ENCODE assay signal across 8 cellular contexts in the genomic region with DNA sequence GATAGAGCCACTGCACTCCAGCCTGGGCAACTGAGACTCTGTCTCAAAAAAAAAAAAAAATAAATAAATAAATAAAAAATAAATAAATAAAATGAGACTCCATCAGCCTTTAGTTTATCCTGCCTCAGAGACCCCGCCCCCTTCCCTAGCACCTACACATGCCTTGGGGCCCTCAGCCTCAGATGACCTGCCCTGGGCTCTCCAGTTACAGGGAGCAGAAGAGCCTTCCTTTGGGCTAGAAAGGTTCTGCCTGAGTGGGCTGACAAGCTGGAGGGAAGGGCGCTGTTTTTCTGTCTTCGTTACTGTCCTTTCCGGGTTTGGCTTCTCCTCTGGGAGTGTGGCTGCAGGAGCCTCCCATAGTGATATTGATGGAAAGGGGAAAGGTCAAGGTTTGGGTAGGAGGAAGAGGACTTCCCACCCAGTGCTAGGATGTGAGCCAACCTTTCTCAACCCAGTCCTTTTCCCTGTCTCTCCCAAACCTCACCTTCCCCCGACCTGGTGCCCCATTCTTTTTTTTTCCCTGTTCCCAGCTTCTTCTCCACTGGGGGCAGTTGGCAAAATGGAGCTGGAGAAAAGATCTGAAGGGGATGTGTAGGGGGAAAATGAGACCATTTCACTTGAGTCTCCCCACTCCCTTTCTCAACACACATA. TPM values are rescaled to one million over a fixed set of nuclear protein-coding genes. Genes with fewer than 3 reads are reported as not detected.
A peak's percentile ranks its signal among the peaks of the same experiment; 100 is the strongest.
DNase-seq lines count a peak whose midpoint lies in the region; ATAC-seq, FAIRE-seq and TF ChIP-seq lines count a peak whose summit lies in the region.

No MANE protein-coding gene starts in this region.

- POLR2A ChIA-PET in WTC11 (lab: Charles Lee), result interaction anchor here (1.5 to 1.9 kb wide), 2 partner anchors 162 to 217 kb away, joined by 6 read pairs; a partner anchor contains a TSS

- no peaks in the 10 kb centered on the region for H3K27me3 Mint-ChIP-seq in WTC11 (ENCODE audit: low read depth)

- TF ChIP-seq CTCF in cardiac muscle cell (IDR thresholded peaks at IDR 0.05; ENCODE audit: low read depth, low read length) (no peak), WTC11 (IDR thresholded peaks at IDR 0.05) (no peak), keratinocyte (optimal IDR thresholded peaks at IDR 0.05 in 1 of 3, IDR thresholded peaks at IDR 0.05 in 1 of 3, conservative IDR thresholded peaks at IDR 0.05 in 1 of 3; ENCODE audit: extremely low read depth in 1 of 3, insufficient read depth in 2 of 3, low read length in 3 of 3) (no peak), thyroid gland (IDR thresholded peaks at IDR 0.05) (no peak)

- ATAC-seq in Right ventricle myocardium superior (ENCODE audit: poor library complexity) (no peak), WTC11 (no peak)

- H3K4me2 ChIP-seq in keratinocyte (ENCODE audit: control insufficient read depth, extremely low read depth, insufficient read depth, low read depth, low read length), result peak overlapping the region; percentile 90

- dilution Hi-C loops in keratinocyte (cut with MboI; ENCODE audit: extremely low pct_ligation_motif_present, low sequenced_read_pairs), result no loop called here

- H3K4me1 Mint-ChIP-seq in WTC11, result peaks cover 37% of the 10 kb centered on the region

- WGBS in thyroid gland, 2 donors, result 51 to 57% methylated on average over 5 of the region's 5 CpGs

- H3K9me3 ChIP-seq in cardiac muscle cell (ENCODE audit: low read depth) (no peaks in the 10 kb centered on the region), keratinocyte (ENCODE audit: control insufficient read depth, low read depth, low read length) (no peaks in the 10 kb centered on the region), thyroid gland (no peaks in the 10 kb centered on the region)

- H3K27ac Mint-ChIP-seq in WTC11, result peak overlapping the region; percentile 97

- no peak for TF ChIP-seq POLR2A in thyroid gland (IDR thresholded peaks at IDR 0.05)

- H4K20me1 ChIP-seq in keratinocyte (ENCODE audit: control insufficient read depth, extremely low read depth, insufficient read depth, low read length), result no peaks in the 10 kb centered on the region

- no peaks in the 10 kb centered on the region for H3K9me1 ChIP-seq in keratinocyte (ENCODE audit: control insufficient read depth, extremely low read depth, insufficient read depth, low read length)

- intact Hi-C loops in Right ventricle myocardium superior (cut with DNase I) (no loop called here), thyroid gland (cut with DNase I) (no loop called here)

- peak overlapping the region; percentile 31 for H2AFZ ChIP-seq in keratinocyte (ENCODE audit: control insufficient read depth, low read length)

- peaks cover 26% of the 10 kb centered on the region for H3K4me1 ChIP-seq in cardiac muscle cell (ENCODE audit: low read depth)
- peaks cover 17% of the 10 kb centered on the region for H3K4me1 ChIP-seq in keratinocyte (ENCODE audit: control insufficient read depth, extremely low read depth, insufficient read depth, low read length)
- H3K4me1 ChIP-seq in thyroid gland, result peaks cover 61 to 68% of the 10 kb centered on the region in 2 donors

- FAIRE-seq in keratinocyte (lab: Jason Lieb, UNC), result no peak

- no peaks in the 10 kb centered on the region for H3K27me3 ChIP-seq in cardiac muscle cell
- peaks cover 6% of the 10 kb centered on the region for H3K27me3 ChIP-seq in keratinocyte (ENCODE audit: control insufficient read depth, extremely low read depth, insufficient read depth, low read length)
- no peaks in the 10 kb centered on the region for H3K27me3 ChIP-seq in thyroid gland

- H3K36me3 Mint-ChIP-seq in WTC11, result peaks cover 21% of the 10 kb centered on the region

- peak overlapping the region; percentile 100 for H3K4me3 Mint-ChIP-seq in WTC11

- H3K79me2 ChIP-seq in keratinocyte (ENCODE audit: control insufficient read depth, insufficient read depth, low read length), result peaks cover 31% of the 10 kb centered on the region

- H3K4me3 ChIP-seq in cardiac muscle cell (no peak overlapping the region), keratinocyte (ENCODE audit: control insufficient read depth in 2 of 3, extremely low read depth in 1 of 3, insufficient read depth in 2 of 3, low read depth in 1 of 3, low read length in 3 of 3) (no peak overlapping the region), thyroid gland (replicated peaks in 1 of 3) (no peak overlapping the region)

- no peaks in the 10 kb centered on the region for H3K9me3 Mint-ChIP-seq in WTC11

- CTCF ChIA-PET in WTC11 (lab: Charles Lee), result interaction anchor here (1.2 to 4.2 kb wide), 7 partner anchors 19 to 271 kb away, joined by 3 to 35 read pairs (median 4); a partner anchor contains a TSS

- H3K36me3 ChIP-seq in cardiac muscle cell (peaks cover 12% of the 10 kb centered on the region), keratinocyte (ENCODE audit: control insufficient read depth in 2 of 2, extremely low read depth in 1 of 2, insufficient read depth in 2 of 2, low read length in 2 of 2) (peaks cover 6 to 14% of the 10 kb centered on the region in 2 experiments), thyroid gland (peaks cover 12 to 13% of the 10 kb centered on the region in 2 donors)

- DNase-seq in cardiac muscle cell (ENCODE audit: low read depth in 1 of 2, low spot score in 1 of 2) (no peak), Right ventricle myocardium superior (no peak), WTC11 (ENCODE audit: low spot score) (no peak), keratinocyte (ENCODE audit: low read depth, low spot score) (no peak), thyroid gland (peak; percentile 57 to 66), AG08395 (ENCODE audit: low spot score) (no peak), HUDEP-2 (lab: John Stamatoyannopoulos, UW; ENCODE audit: unreplicated experiment in 76 of 76) (no peak), HCEC 1CT (no peak)

- H3K9ac ChIP-seq in keratinocyte (ENCODE audit: control insufficient read depth, extremely low read depth, insufficient read depth, low read length), result peak overlapping the region; percentile 94

- H3K27ac ChIP-seq in cardiac muscle cell (peak overlapping the region; percentile 92), keratinocyte (ENCODE audit: control insufficient read depth, insufficient read depth, low read length) (peak overlapping the region; percentile 85), thyroid gland (peak overlapping the region; percentile 86 to 96 (median 95))

RNA-seq across cellular contexts. Expression of a gene that starts 1.5 kb away (rescaled TPM):
- 196 and 210 TPM in 2 replicates for total RNA-seq in cardiac muscle cell
- 184 and 189 TPM in 2 replicates for polyA plus RNA-seq in cardiac muscle cell
- total RNA-seq in Right ventricle myocardium superior, result 61.2 TPM
- 235 to 295 TPM (median 251 TPM) in 3 replicates for total RNA-seq in WTC11 (2021)
- 41.9 to 121 TPM (median 73.0 TPM) in 3 replicates for polyA plus RNA-seq in keratinocyte
- polyA plus RNA-seq in keratinocyte (2011; ENCODE audit: low read depth), result 344 TPM
- polyA plus RNA-seq in keratinocyte (2011; cell fraction: cytosol; rRNA removed), result 80.1 and 110 TPM in 2 replicates
- polyA plus RNA-seq in keratinocyte (2011; cell fraction: nucleus; rRNA removed), result 118 TPM in 2 replicates
- polyA plus RNA-seq in keratinocyte (2012; ENCODE audit: low replicate concordance), result 102 and 141 TPM in 2 replicates
- polyA minus RNA-seq in keratinocyte, result 34.8 to 73.7 TPM (median 37.9 TPM) in 3 replicates
- polyA minus RNA-seq in keratinocyte (2011; cell fraction: cytosol; rRNA and poly(A)+ RNA removed), result 52.9 TPM
- 27.6 and 43.1 TPM in 2 replicates for polyA minus RNA-seq in keratinocyte (2011; cell fraction: nucleus; rRNA and poly(A)+ RNA removed)
- total RNA-seq in thyroid gland, result 100 to 1,000 TPM; 149 to 231 (median 158) TPM

RNA-seq across cellular contexts. Expression of a gene that starts 1.7 kb away (rescaled TPM):
- total RNA-seq in cardiac muscle cell (25.5 and 38.6 TPM in 2 replicates), Right ventricle myocardium superior (0.73 TPM), WTC11 (2021) (21.3 to 22.6 TPM (median 21.6 TPM) in 3 replicates), thyroid gland (100 to 1,000 TPM in 2 of 4 donors, 10 to 100 TPM in 2; 49.2 to 154 (median 118) TPM)
- polyA plus RNA-seq in cardiac muscle cell (14.8 and 22.3 TPM in 2 replicates), keratinocyte (not detected in 3 replicates)
- not detected for polyA plus RNA-seq in keratinocyte (2011; ENCODE audit: low read depth)
- not detected in 2 replicates for polyA plus RNA-seq in keratinocyte (2011; cell fraction: cytosol; rRNA removed)
- polyA plus RNA-seq in keratinocyte (2011; cell fraction: nucleus; rRNA removed), result not detected in 2 replicates
- 0.07 TPM in 1 of 2 replicates, not detected in the other for polyA plus RNA-seq in keratinocyte (2012; ENCODE audit: low replicate concordance)
- polyA minus RNA-seq in keratinocyte, result not detected in 3 replicates
- not detected for polyA minus RNA-seq in keratinocyte (2011; cell fraction: cytosol; rRNA and poly(A)+ RNA removed)
- not detected in 2 replicates for polyA minus RNA-seq in keratinocyte (2011; cell fraction: nucleus; rRNA and poly(A)+ RNA removed)

RNA-seq across cellular contexts. Expression of a gene that starts 19.4 kb away (rescaled TPM):
- total RNA-seq in cardiac muscle cell (62.1 and 62.6 TPM in 2 replicates), Right ventricle myocardium superior (46.5 TPM), WTC11 (2021) (30.1 to 34.8 TPM (median 30.9 TPM) in 3 replicates), thyroid gland (10 to 100 TPM; 39.6 to 67.7 (median 59.7) TPM)
- polyA plus RNA-seq in cardiac muscle cell (61.6 and 97.8 TPM in 2 replicates), keratinocyte (10.0 to 28.4 TPM (median 14.9 TPM) in 3 replicates)
- polyA plus RNA-seq in keratinocyte (2011; ENCODE audit: low read depth), result 16.8 TPM
- 29.3 and 37.5 TPM in 2 replicates for polyA plus RNA-seq in keratinocyte (2011; cell fraction: cytosol; rRNA removed)
- 37.5 and 40.4 TPM in 2 replicates for polyA plus RNA-seq in keratinocyte (2011; cell fraction: nucleus; rRNA removed)
- polyA plus RNA-seq in keratinocyte (2012; ENCODE audit: low replicate concordance), result 13.9 and 37.6 TPM in 2 replicates
- polyA minus RNA-seq in keratinocyte, result 31.0 to 109 TPM (median 49.4 TPM) in 3 replicates
- polyA minus RNA-seq in keratinocyte (2011; cell fraction: cytosol; rRNA and poly(A)+ RNA removed), result 54.3 TPM
- polyA minus RNA-seq in keratinocyte (2011; cell fraction: nucleus; rRNA and poly(A)+ RNA removed), result 38.6 and 61.4 TPM in 2 replicates

RNA-seq across cellular contexts. Expression of a gene that starts 24.4 kb away (rescaled TPM):
- total RNA-seq in cardiac muscle cell (not detected in 2 replicates), Right ventricle myocardium superior (not detected), WTC11 (2021) (not detected in 3 replicates), thyroid gland (not detected)
- polyA plus RNA-seq in cardiac muscle cell (not detected in 2 replicates), keratinocyte (0.07 TPM in 1 of 3 replicates, not detected in the others)
- polyA plus RNA-seq in keratinocyte (2011; ENCODE audit: low read depth), result not detected
- not detected in 2 replicates for polyA plus RNA-seq in keratinocyte (2011; cell fraction: cytosol; rRNA removed)
- polyA plus RNA-seq in keratinocyte (2011; cell fraction: nucleus; rRNA removed), result not detected in 2 replicates
- polyA plus RNA-seq in keratinocyte (2012; ENCODE audit: low replicate concordance), result 0.17 TPM in 1 of 2 replicates, not detected in the other
- not detected in 3 replicates for polyA minus RNA-seq in keratinocyte
- not detected for polyA minus RNA-seq in keratinocyte (2011; cell fraction: cytosol; rRNA and poly(A)+ RNA removed)
- polyA minus RNA-seq in keratinocyte (2011; cell fraction: nucleus; rRNA and poly(A)+ RNA removed), result not detected in 2 replicates

RNA-seq across cellular contexts. Expression of a gene that starts 38.9 kb away (rescaled TPM):
- total RNA-seq in cardiac muscle cell, result not detected in 2 replicates
- polyA plus RNA-seq in cardiac muscle cell, result not detected in 2 replicates
- total RNA-seq in Right ventricle myocardium superior, result not detected
- 0.72 to 2.7 TPM (median 1.9 TPM) in 3 replicates for total RNA-seq in WTC11 (2021)
- 1.4 to 2.3 TPM (median 1.7 TPM) in 3 replicates for polyA plus RNA-seq in keratinocyte
- 27.8 TPM for polyA plus RNA-seq in keratinocyte (2011; ENCODE audit: low read depth)
- polyA plus RNA-seq in keratinocyte (2011; cell fraction: cytosol; rRNA removed), result 3.3 and 4.9 TPM in 2 replicates
- polyA plus RNA-seq in keratinocyte (2011; cell fraction: nucleus; rRNA removed), result 3.7 and 7.6 TPM in 2 replicates
- 2.0 and 195 TPM in 2 replicates for polyA plus RNA-seq in keratinocyte (2012; ENCODE audit: low replicate concordance)
- polyA minus RNA-seq in keratinocyte, result 0.32 TPM in 1 of 3 replicates, not detected in the others
- polyA minus RNA-seq in keratinocyte (2011; cell fraction: cytosol; rRNA and poly(A)+ RNA removed), result not detected
- polyA minus RNA-seq in keratinocyte (2011; cell fraction: nucleus; rRNA and poly(A)+ RNA removed), result 5.0 TPM in 1 of 2 replicates, not detected in the other
- total RNA-seq in thyroid gland, result 10 to 100 TPM in 3 of 4 donors, 1 to 10 TPM in 1; 7.1 to 53.1 (median 30.6) TPM

Comparison
In these comparisons a context has a peak if more than half of its experiments do, and no peak if none do; other contexts are left out.
1. RNA of a gene that starts 1.7 kb away (total RNA-seq): 49.2 to 154 TPM in thyroid gland, 25.5 to 38.6 TPM in cardiac muscle cell and 21.3 to 22.6 TPM in WTC11; 0.73 TPM in Right ventricle myocardium superior (single experiment); every median in the first group is over 10 times any median in the second.
2. DNase-seq: peak in thyroid gland (2 of 2); none in cardiac muscle cell (0 of 2), Right ventricle myocardium superior (single experiment), WTC11 (single experiment), keratinocyte (single experiment), AG08395 (single experiment), HUDEP-2 (0 of 76) and HCEC 1CT (single experiment).
3. Peak in every context shown above with its lines, with median percentiles within 50 percentile points of each other: H3K27ac ChIP-seq.